In genomic region chr6:36604090-36605060, GRCh38 we compare ENCODE assay signal across 1 cellular context.
TF ChIP-seq lines count a peak whose summit lies in the region.

No MANE protein-coding gene starts in this region.

TF ChIP-seq in SK-N-SH, 30 proteins besides CTCF, POLR2A, EP300 and RAD21 (continued from another document):
- TF ChIP-seq ZBTB33 (IDR thresholded peaks at IDR 0.05; ENCODE audit: borderline replicate concordance, low read depth), result no peak
- no peak for TF ChIP-seq MEF2A (IDR thresholded peaks at IDR 0.05; ENCODE audit: borderline replicate concordance, low read depth)
- no peak for TF ChIP-seq FOSL2 (IDR thresholded peaks at IDR 0.05; ENCODE audit: borderline replicate concordance, low read depth)
